Comparison of ENCODE assay signal across 9 cellular contexts in the genomic region with DNA sequence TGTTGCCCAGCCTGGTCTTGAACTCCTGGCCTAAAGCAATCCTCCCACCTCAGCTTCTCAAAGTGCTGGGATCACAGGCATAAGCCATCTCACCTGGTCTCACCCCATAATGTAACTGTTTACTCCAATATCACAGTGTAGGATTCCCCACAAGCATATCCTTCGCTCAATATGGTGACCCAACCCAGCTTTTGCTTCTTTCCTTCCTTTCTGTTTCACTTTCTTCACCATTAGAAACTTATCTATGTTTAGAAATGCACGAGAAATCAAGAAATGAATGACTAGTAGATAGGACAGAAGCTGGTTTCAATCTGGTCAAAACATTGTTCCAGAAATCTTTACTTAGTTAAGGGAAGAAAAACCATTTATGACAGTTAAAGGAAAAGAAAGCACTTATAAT. TPM values are rescaled to one million over a fixed set of nuclear protein-coding genes. Genes with fewer than 3 reads are reported as not detected.
DNase-seq lines count a peak whose midpoint lies in the region; ATAC-seq and TF ChIP-seq lines count a peak whose summit lies in the region.
"Had no signal": no experiment of that assay in that cellular context is flagged by ENCODE, and none has a peak within 500 bp of the region (broad histone marks: within the 10 kb centered on the region; RNA-seq: fewer than 3 reads in every experiment).

No MANE protein-coding gene starts in this region.

- H3K27ac ChIP-seq in GM23338 (ENCODE audit: low read depth) = no peak overlapping the region
- H3K27ac ChIP-seq in Karpas-422 (ENCODE audit: low read length) = no peak overlapping the region
- H3K27ac ChIP-seq: C4-2B had no signal

- H3K9me2 ChIP-seq in GM23338 (ENCODE audit: insufficient read depth) = 0 out of 2 replicates have a peak, but pooled peaks cover 2% of the 10 kb centered on the region
- H3K9me2 ChIP-seq in Karpas-422 (replicated peaks; ENCODE audit: insufficient read depth, low read length) = no peaks in the 10 kb centered on the region

- H3K36me3 Mint-ChIP-seq in activated naive CD8-positive, alpha-beta T cell treated with anti-CD3 and anti-CD28 coated beads for 36 hours = peaks cover 6% of the 10 kb centered on the region
- H3K36me3 Mint-ChIP-seq in GM23338 (ENCODE audit: low read depth) = no peaks in the 10 kb centered on the region

- H3K4me3 ChIP-seq in AG10803 (ENCODE audit: low read length) = peak overlapping the region; percentile 2
- H3K4me3 ChIP-seq in GM23338 = no peak overlapping the region
- no peak overlapping the region for H3K4me3 ChIP-seq in Karpas-422 (ENCODE audit: low read length)

- no peaks in the 10 kb centered on the region for H4K20me1 ChIP-seq in GM23338 (replicated peaks; ENCODE audit: insufficient read depth)
- no peaks in the 10 kb centered on the region for H4K20me1 ChIP-seq in Karpas-422 (ENCODE audit: insufficient read depth, low read depth, low read length)

- no peaks in the 10 kb centered on the region for H3K36me3 ChIP-seq in GM23338 (ENCODE audit: insufficient read depth)
- H3K36me3 ChIP-seq in Karpas-422 (ENCODE audit: insufficient read depth, low read length) = no peaks in the 10 kb centered on the region

- H3K79me2 ChIP-seq in GM23338 (replicated peaks; ENCODE audit: insufficient read depth) (peaks cover 66% of the 10 kb centered on the region), Karpas-422 (ENCODE audit: low read length) (no peaks in the 10 kb centered on the region)

- DNase-seq in AG10803 (ENCODE audit: low read depth) (no peak), GM23338 (ENCODE audit: low spot score) (no peak), MV-4-11 (lab: John Stamatoyannopoulos, UW) (no peak), Karpas-422 (no peak)
- DNase-seq in activated naive CD8-positive, alpha-beta T cell treated with anti-CD3 and anti-CD28 coated beads for 36 hours = no peak
- no peak for DNase-seq in activated CD4-positive, alpha-beta T cell treated with anti-CD3 and anti-CD28 coated beads, Interleukin-2, amount 50 U/mL, for 1 hour

- H3K4me3 Mint-ChIP-seq in activated naive CD8-positive, alpha-beta T cell treated with anti-CD3 and anti-CD28 coated beads for 36 hours = peak overlapping the region; percentile 50
- no peak overlapping the region for H3K4me3 Mint-ChIP-seq in GM23338

- no peak overlapping the region for H2AFZ ChIP-seq in GM23338
- no peak overlapping the region for H2AFZ ChIP-seq in Karpas-422 (ENCODE audit: low read length)

- H3K4me2 ChIP-seq in GM23338 (no peak overlapping the region), Karpas-422 (ENCODE audit: low read depth, low read length, poor library complexity, severe bottlenecking) (no peak overlapping the region)

- peak overlapping the region; percentile 76 for H3K27ac Mint-ChIP-seq in activated naive CD8-positive, alpha-beta T cell treated with anti-CD3 and anti-CD28 coated beads for 36 hours
- H3K27ac Mint-ChIP-seq in GM23338 = no peak overlapping the region

- peaks cover 42% of the 10 kb centered on the region for H3K4me1 Mint-ChIP-seq in activated naive CD8-positive, alpha-beta T cell treated with anti-CD3 and anti-CD28 coated beads for 36 hours
- peaks cover 17% of the 10 kb centered on the region for H3K4me1 Mint-ChIP-seq in GM23338

- no peak overlapping the region for H3K9ac ChIP-seq in Karpas-422 (ENCODE audit: low read length)

- H3K27me3 ChIP-seq in GM23338 (ENCODE audit: insufficient read depth) (no peaks in the 10 kb centered on the region), Karpas-422 (ENCODE audit: low read length) (no peaks in the 10 kb centered on the region)

- H3K27me3 Mint-ChIP-seq in activated naive CD8-positive, alpha-beta T cell treated with anti-CD3 and anti-CD28 coated beads for 36 hours = no peaks in the 10 kb centered on the region
- H3K27me3 Mint-ChIP-seq in GM23338 (ENCODE audit: insufficient read depth, low read depth, poor library complexity) = no peaks in the 10 kb centered on the region

- no peaks in the 10 kb centered on the region for H3K9me3 Mint-ChIP-seq in activated naive CD8-positive, alpha-beta T cell treated with anti-CD3 and anti-CD28 coated beads for 36 hours
- H3K9me3 Mint-ChIP-seq in GM23338 = no peaks in the 10 kb centered on the region

- no peaks in the 10 kb centered on the region for H3F3A ChIP-seq in GM23338 (replicated peaks; ENCODE audit: low read depth)

- ATAC-seq in GM19395 (IDR thresholded peaks at IDR 0.05; ENCODE audit: unreplicated experiment) (peak; percentile 80), HG03159 (IDR thresholded peaks at IDR 0.05; ENCODE audit: unreplicated experiment) (peak; percentile 82), GM23338 (no peak)

- peaks cover 14% of the 10 kb centered on the region for H3K4me1 ChIP-seq in GM23338 (ENCODE audit: insufficient read depth)
- H3K4me1 ChIP-seq in Karpas-422 (ENCODE audit: low read length) = no peaks in the 10 kb centered on the region

- H3K9me3 ChIP-seq in Karpas-422 (ENCODE audit: low read length) = no peaks in the 10 kb centered on the region

- TF ChIP-seq CTCF in AG10803 (conservative IDR thresholded peaks at IDR 0.05; ENCODE audit: low read length) = no peak
- TF ChIP-seq CTCF in GM23338 (conservative IDR thresholded peaks at IDR 0.05; ENCODE audit: low read depth in 2 of 2) = no peak

TF ChIP-seq in GM23338, 12 proteins besides CTCF, POLR2A, EP300 and RAD21 (continues in another document):
- TF ChIP-seq POLR2AphosphoS5 (IDR thresholded peaks at IDR 0.05; ENCODE audit: low read depth) (no peak), CREB1 (CRISPR knock-in tag; IDR thresholded peaks at IDR 0.05; ENCODE audit: low read depth) (no peak), NANOG (IDR thresholded peaks at IDR 0.05; ENCODE audit: borderline replicate concordance) (no peak), STAT1 (IDR thresholded peaks at IDR 0.05; ENCODE audit: unreplicated experiment) (no peak), ZNF114 (CRISPR knock-in tag; IDR thresholded peaks at IDR 0.05) (no peak), EZH2phosphoT487 (IDR thresholded peaks at IDR 0.05; ENCODE audit: unreplicated experiment) (no peak), ZNF331 (CRISPR knock-in tag; IDR thresholded peaks at IDR 0.05; ENCODE audit: low read depth) (no peak), EZH2 (IDR thresholded peaks at IDR 0.05; ENCODE audit: low read depth, unreplicated experiment) (no peak), JUNB (IDR thresholded peaks at IDR 0.05; ENCODE audit: unreplicated experiment) (no peak)
- TF ChIP-seq, protein P1, sequence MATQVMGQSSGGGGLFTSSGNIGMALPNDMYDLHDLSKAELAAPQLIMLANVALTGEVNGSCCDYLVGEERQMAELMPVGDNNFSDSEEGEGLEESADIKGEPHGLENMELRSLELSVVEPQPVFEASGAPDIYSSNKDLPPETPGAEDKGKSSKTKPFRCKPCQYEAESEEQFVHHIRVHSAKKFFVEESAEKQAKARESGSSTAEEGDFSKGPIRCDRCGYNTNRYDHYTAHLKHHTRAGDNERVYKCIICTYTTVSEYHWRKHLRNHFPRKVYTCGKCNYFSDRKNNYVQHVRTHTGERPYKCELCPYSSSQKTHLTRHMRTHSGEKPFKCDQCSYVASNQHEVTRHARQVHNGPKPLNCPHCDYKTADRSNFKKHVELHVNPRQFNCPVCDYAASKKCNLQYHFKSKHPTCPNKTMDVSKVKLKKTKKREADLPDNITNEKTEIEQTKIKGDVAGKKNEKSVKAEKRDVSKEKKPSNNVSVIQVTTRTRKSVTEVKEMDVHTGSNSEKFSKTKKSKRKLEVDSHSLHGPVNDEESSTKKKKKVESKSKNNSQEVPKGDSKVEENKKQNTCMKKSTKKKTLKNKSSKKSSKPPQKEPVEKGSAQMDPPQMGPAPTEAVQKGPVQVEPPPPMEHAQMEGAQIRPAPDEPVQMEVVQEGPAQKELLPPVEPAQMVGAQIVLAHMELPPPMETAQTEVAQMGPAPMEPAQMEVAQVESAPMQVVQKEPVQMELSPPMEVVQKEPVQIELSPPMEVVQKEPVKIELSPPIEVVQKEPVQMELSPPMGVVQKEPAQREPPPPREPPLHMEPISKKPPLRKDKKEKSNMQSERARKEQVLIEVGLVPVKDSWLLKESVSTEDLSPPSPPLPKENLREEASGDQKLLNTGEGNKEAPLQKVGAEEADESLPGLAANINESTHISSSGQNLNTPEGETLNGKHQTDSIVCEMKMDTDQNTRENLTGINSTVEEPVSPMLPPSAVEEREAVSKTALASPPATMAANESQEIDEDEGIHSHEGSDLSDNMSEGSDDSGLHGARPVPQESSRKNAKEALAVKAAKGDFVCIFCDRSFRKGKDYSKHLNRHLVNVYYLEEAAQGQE (IDR thresholded peaks at IDR 0.05; ENCODE audit: unreplicated experiment) = no peak
- TF ChIP-seq, protein P2, sequence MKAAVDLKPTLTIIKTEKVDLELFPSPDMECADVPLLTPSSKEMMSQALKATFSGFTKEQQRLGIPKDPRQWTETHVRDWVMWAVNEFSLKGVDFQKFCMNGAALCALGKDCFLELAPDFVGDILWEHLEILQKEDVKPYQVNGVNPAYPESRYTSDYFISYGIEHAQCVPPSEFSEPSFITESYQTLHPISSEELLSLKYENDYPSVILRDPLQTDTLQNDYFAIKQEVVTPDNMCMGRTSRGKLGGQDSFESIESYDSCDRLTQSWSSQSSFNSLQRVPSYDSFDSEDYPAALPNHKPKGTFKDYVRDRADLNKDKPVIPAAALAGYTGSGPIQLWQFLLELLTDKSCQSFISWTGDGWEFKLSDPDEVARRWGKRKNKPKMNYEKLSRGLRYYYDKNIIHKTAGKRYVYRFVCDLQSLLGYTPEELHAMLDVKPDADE (IDR thresholded peaks at IDR 0.05) = no peak

RNA-seq across cellular contexts. Expression of a gene that starts 18.9 kb away (rescaled TPM):
- total RNA-seq in activated naive CD8-positive, alpha-beta T cell treated with anti-CD3 and anti-CD28 coated beads for 36 hours = 10 to 100 TPM; 12.3 to 13.7 TPM
- total RNA-seq in GM23338 (2014; rRNA removed; shearing (Covaris generic)) = 21.5 and 24.6 TPM in 2 replicates
- 18.2 and 18.6 TPM in 2 replicates for polyA plus RNA-seq in GM23338 (2016; fragmentation: Nextera tagmentation; extraction: Ambion mirVana)
- total RNA-seq in Karpas-422 (2014; rRNA removed; shearing (Covaris generic); ENCODE audit: low replicate concordance) = 0.15 and 0.18 TPM in 2 replicates

Comparison
In these comparisons a context has a peak if more than half of its experiments do, and no peak if none do; other contexts are left out.
1. RNA of a gene that starts 18.9 kb away (total RNA-seq): 21.5 to 24.6 TPM in GM23338 and 12.3 to 13.7 TPM in activated naive CD8-positive, alpha-beta T cell treated with anti-CD3 and anti-CD28 coated beads for 36 hours; 0.15 to 0.18 TPM in Karpas-422; every median in the first group is over 10 times any median in the second.